Comparison of ENCODE assay signal across 8 cellular contexts in the genomic region with DNA sequence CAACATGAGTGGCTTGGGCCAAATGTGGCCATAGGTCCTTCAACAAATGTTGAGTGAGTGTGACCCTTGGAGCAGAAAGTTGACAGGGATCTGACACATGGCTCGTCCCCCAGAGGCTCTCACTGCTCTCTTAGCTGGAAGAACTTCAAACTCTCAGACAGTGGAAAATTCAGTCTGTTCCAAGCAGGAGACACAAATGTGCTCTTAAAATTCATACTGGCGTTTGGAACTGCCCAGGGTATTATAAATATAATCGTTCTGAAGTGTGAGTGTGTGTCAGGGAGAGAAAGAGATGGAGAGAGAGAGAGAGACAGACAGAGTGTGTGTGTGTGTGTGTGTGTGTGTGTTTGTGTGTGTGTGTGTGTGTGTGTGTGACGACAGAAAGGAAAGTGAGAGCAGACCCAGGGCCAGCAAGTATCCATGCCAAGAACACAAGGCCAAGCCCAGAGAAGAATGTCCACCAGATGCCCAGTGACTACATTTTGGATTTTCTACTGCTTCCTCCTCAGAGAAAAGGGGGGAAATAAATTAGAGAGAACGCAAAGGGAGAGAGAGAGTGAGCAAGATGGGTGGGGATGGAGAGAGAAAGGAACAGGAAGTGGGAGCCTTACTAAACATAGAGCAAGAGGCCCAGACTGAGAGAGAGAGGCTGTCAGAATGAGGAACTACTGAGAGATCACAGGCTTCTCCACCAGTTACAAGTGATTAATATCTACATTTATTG.
DNase-seq lines count a peak whose midpoint lies in the region; ATAC-seq and TF ChIP-seq lines count a peak whose summit lies in the region.

No MANE protein-coding gene starts in this region.

- 89 to 96% methylated on average over 2 to 4 of the region's 5 CpGs for WGBS in endodermal cell (ENCODE audit: insufficient coverage in 1 of 2, insufficient read length in 1 of 2), 2 experiments

- in situ Hi-C loops in brain microvascular endothelial cell (cut with HindIII; ENCODE audit: low pct_ligation_motif_present, low sequenced_read_pairs) = no loop called here

- H3K36me3 ChIP-seq in muscle layer of duodenum (ENCODE audit: control insufficient read depth in 1 of 2, insufficient read depth in 2 of 2, low read length in 2 of 2) (no peaks in the 10 kb centered on the region), brain microvascular endothelial cell (replicated peaks) (no peaks in the 10 kb centered on the region), endodermal cell (ENCODE audit: control insufficient read depth, insufficient read depth, low read length) (no peaks in the 10 kb centered on the region)

- H3K27ac ChIP-seq in HL-60 (replicated peaks) = peak overlapping the region; percentile 86
- H3K27ac ChIP-seq in muscle layer of duodenum (ENCODE audit: low read length) = peak overlapping the region; percentile 73
- no peak overlapping the region for H3K27ac ChIP-seq in brain microvascular endothelial cell
- H3K27ac ChIP-seq in endodermal cell (ENCODE audit: low read depth, low read length) = no peak overlapping the region

- H3K27me3 Mint-ChIP-seq in brain (peaks cover 3% of the 10 kb centered on the region), endodermal cell (ENCODE audit: insufficient read depth) (peaks cover 10% of the 10 kb centered on the region)

- no peak overlapping the region for H3K4me3 ChIP-seq in HL-60 (replicated peaks; ENCODE audit: insufficient read depth, low read length)
- no peak overlapping the region for H3K4me3 ChIP-seq in muscle layer of duodenum (ENCODE audit: low read depth in 1 of 2, low read length in 2 of 2)
- no peak overlapping the region for H3K4me3 ChIP-seq in brain microvascular endothelial cell (ENCODE audit: low read depth, low read length)
- no peak overlapping the region for H3K4me3 ChIP-seq in endodermal cell (ENCODE audit: low read length)

- DNase-seq in EH (ENCODE audit: low read depth) (peak; percentile 47), GM20000 (ENCODE audit: low spot score) (peak; percentile 59), HL-60 (ENCODE audit: low read depth in 1 of 2, low spot score in 1 of 2) (peak; percentile 91), brain microvascular endothelial cell (no peak), endodermal cell (no peak)

- H3K4me1 Mint-ChIP-seq in brain (peaks cover 22% of the 10 kb centered on the region), endodermal cell (no peaks in the 10 kb centered on the region)

- peaks cover 0 to 22% of the 10 kb centered on the region in 2 donors for H3K4me1 ChIP-seq in muscle layer of duodenum (ENCODE audit: control insufficient read depth in 1 of 2, insufficient read depth in 2 of 2, low read length in 2 of 2)
- no peaks in the 10 kb centered on the region for H3K4me1 ChIP-seq in endodermal cell (ENCODE audit: control insufficient read depth, insufficient read depth, low read length)

- peaks cover 0 to 8% (median 3%) of the 10 kb centered on the region in 5 experiments for H3K9me3 Mint-ChIP-seq in brain
- H3K9me3 Mint-ChIP-seq in endodermal cell = peaks cover 27% of the 10 kb centered on the region

- peak overlapping the region in 2 of 5 experiments; percentile 14 to 36 for H3K4me3 Mint-ChIP-seq in brain
- H3K4me3 Mint-ChIP-seq in endodermal cell = no peak overlapping the region

- H3K9me3 ChIP-seq in muscle layer of duodenum (ENCODE audit: control insufficient read depth in 1 of 2, low read length in 2 of 2) (no peaks in the 10 kb centered on the region), endodermal cell (ENCODE audit: control insufficient read depth, low read length) (peaks cover 16% of the 10 kb centered on the region)

- no peak for ATAC-seq in HG03439 (IDR thresholded peaks at IDR 0.05; ENCODE audit: unreplicated experiment)

- peak overlapping the region in 4 of 5 experiments; percentile 43 to 86 (median 72) for H3K27ac Mint-ChIP-seq in brain
- H3K27ac Mint-ChIP-seq in endodermal cell = no peak overlapping the region

- no peak overlapping the region for H3K9ac ChIP-seq in endodermal cell (ENCODE audit: extremely low read depth, low read length, poor library complexity, severe bottlenecking)

- H3K27me3 ChIP-seq in HL-60 (ENCODE audit: insufficient read depth, poor library complexity, severe bottlenecking) (no peaks in the 10 kb centered on the region), muscle layer of duodenum (ENCODE audit: low read depth, low read length) (no peaks in the 10 kb centered on the region), brain microvascular endothelial cell (replicated peaks) (no peaks in the 10 kb centered on the region), endodermal cell (ENCODE audit: control insufficient read depth, insufficient read depth, low read length, poor library complexity, severe bottlenecking) (no peaks in the 10 kb centered on the region)

- no peak for TF ChIP-seq CTCF in GM20000 (IDR thresholded peaks at IDR 0.05; ENCODE audit: extremely low read depth, missing control alignments)
- no peak for TF ChIP-seq CTCF in HL-60 (IDR thresholded peaks at IDR 0.05; ENCODE audit: insufficient read depth, low read length)
- TF ChIP-seq CTCF in brain (conservative IDR thresholded peaks at IDR 0.05) = no peak
- TF ChIP-seq CTCF in brain microvascular endothelial cell (IDR thresholded peaks at IDR 0.05; ENCODE audit: low read depth, low read length, missing control alignments) = no peak
- no peak for TF ChIP-seq CTCF in endodermal cell (conservative IDR thresholded peaks at IDR 0.05)

- H3K36me3 Mint-ChIP-seq in brain (no peaks in the 10 kb centered on the region), endodermal cell (ENCODE audit: low read depth) (no peaks in the 10 kb centered on the region)

Comparison
In these comparisons a context has a peak if more than half of its experiments do, and no peak if none do; other contexts are left out.
1. DNase-seq: peak in EH (single experiment), GM20000 (single experiment) and HL-60 (2 of 2); none in brain microvascular endothelial cell (single experiment) and endodermal cell (single experiment).
2. H3K27ac ChIP-seq: peak in HL-60 (single experiment) and muscle layer of duodenum (single experiment); none in brain microvascular endothelial cell (single experiment) and endodermal cell (single experiment).